Comparison of ENCODE assay signal across 14 cellular contexts in genomic region chr2:21413082-21413481, GRCh38.
DNase-seq lines count a peak whose midpoint lies in the region.
"Had no signal": no experiment of that assay in that cellular context is flagged by ENCODE, and none has a peak within 500 bp of the region (broad histone marks: within the 10 kb centered on the region; RNA-seq: fewer than 3 reads in every experiment).

No MANE protein-coding gene starts in this region.

- DNase-seq in NCI-H1417 (lab: John Stamatoyannopoulos, UW) (peak in 2 of 3 experiments; percentile 7 to 24), NCI-H1417 treated with DMSO at 0.1 percent for 48 hours (lab: John Stamatoyannopoulos, UW) (no peak), NCI-H2081 treated with DMSO at 0.1 percent for 48 hours (lab: John Stamatoyannopoulos, UW) (peak; percentile 39), SHP77 (lab: John Stamatoyannopoulos, UW) (peak; percentile 65 to 70), HuH-7.5 (ENCODE audit: low spot score) (no peak), DMS79 (lab: John Stamatoyannopoulos, UW) (no peak), glomerular visceral epithelial cell (ENCODE audit: extremely low spot score) (no peak)
- no peak for DNase-seq in stimulated activated CD4-positive, alpha-beta T cell treated with anti-CD3 and anti-CD28 coated beads, Interleukin-2, amount 100 ng/mL, for 48 hours
- DNase-seq: CD8-positive, alpha-beta T cell; DMS 273 treated with DMSO at 0.1 percent for 48 hours; NCI-H1436 treated with DMSO at 0.1 percent for 48 hours; NCI-H2029 treated with DMSO at 0.1 percent for 48 hours; NCI-H774; PC-9 had no signal

Comparison
In these comparisons a context has a peak if more than half of its experiments do, and no peak if none do; other contexts are left out.
1. DNase-seq: peak in NCI-H1417 (2 of 3), NCI-H2081 treated with DMSO at 0.1 percent for 48 hours (single experiment) and SHP77 (2 of 2); none in NCI-H1417 treated with DMSO at 0.1 percent for 48 hours (single experiment), HuH-7.5 (single experiment), DMS79 (single experiment), glomerular visceral epithelial cell (single experiment) and stimulated activated CD4-positive, alpha-beta T cell treated with anti-CD3 and anti-CD28 coated beads, Interleukin-2, amount 100 ng/mL, for 48 hours (0 of 2).